8 cellular contexts compared by ENCODE assay signal in the genomic region with DNA sequence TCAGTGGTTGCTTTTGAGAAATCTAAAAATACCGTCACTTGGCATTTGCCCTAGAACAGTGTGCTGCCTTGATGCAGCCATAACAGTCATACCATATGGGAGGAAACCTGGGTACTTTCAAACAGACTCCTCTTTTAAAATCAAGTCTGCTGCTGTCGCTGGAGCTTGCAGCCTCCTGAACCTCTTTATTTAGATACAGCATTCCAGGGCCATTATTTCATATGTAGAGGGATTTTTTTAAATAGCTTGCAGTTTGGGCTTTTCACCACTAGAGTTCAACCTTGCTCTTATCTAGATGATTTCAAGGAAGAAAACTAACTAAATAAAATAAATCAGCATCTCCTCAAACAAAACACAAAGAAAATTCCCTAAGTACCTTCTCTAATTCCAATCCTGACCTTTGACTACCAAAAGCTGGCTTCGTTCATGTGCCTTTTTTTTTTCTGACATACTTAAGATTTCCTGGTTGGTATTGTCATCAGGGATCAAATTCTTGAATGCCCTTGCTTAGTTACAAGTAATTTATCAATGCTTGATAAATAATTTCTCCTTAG.
A peak's percentile ranks its signal among the peaks of the same experiment; 100 is the strongest.
DNase-seq lines count a peak whose midpoint lies in the region; ATAC-seq and TF ChIP-seq lines count a peak whose summit lies in the region.

No MANE protein-coding gene starts in this region.

- in situ Hi-C loops in G401 (cut with HindIII; ENCODE audit: low sequenced_read_pairs), result no loop called here

- peak; percentile 33 for DNase-seq in G401 (ENCODE audit: low spot score)
- DNase-seq in kidney glomerular epithelial cell (lab: John Stamatoyannopoulos, UW), result peak; percentile 68
- DNase-seq in T-helper 9 cell, result no peak
- no peak for DNase-seq in ecto neural progenitor cell (ENCODE audit: low spot score)
- no peak for DNase-seq in NOMO-1 treated with DMSO at 0.1 percent for 48 hours (lab: John Stamatoyannopoulos, UW; ENCODE audit: unreplicated experiment)

- H3K4me3 ChIP-seq in KMS-11 (IDR thresholded peaks at IDR 0.05; ENCODE audit: insufficient read depth, low read depth, low read length), result no peak overlapping the region

- no peak overlapping the region for H3K4me2 ChIP-seq in KMS-11

- TF ChIP-seq CTCF in KMS-11 (conservative IDR thresholded peaks at IDR 0.05; ENCODE audit: low read depth, low read length), result peak; percentile 76

- H3K27ac ChIP-seq in KMS-11 (no peak overlapping the region), angular gyrus (ENCODE audit: low read depth, low read length) (peak overlapping the region; percentile 59)

- H2AFZ ChIP-seq in KMS-11 (ENCODE audit: low read depth), result no peak overlapping the region

- H3K27me3 ChIP-seq in KMS-11 (ENCODE audit: insufficient read depth, low read depth), result no peaks in the 10 kb centered on the region

- no peak overlapping the region for H3K9ac ChIP-seq in KMS-11

- no peaks in the 10 kb centered on the region for H3K36me3 ChIP-seq in KMS-11 (ENCODE audit: insufficient read depth)

- ATAC-seq in GM18858 (IDR thresholded peaks at IDR 0.05; ENCODE audit: unreplicated experiment), result no peak

- no peaks in the 10 kb centered on the region for H3K79me2 ChIP-seq in KMS-11 (ENCODE audit: insufficient read depth, low read depth)

- H3K4me1 ChIP-seq in KMS-11 (ENCODE audit: low read depth, poor library complexity, severe bottlenecking), result no peaks in the 10 kb centered on the region

- H4K20me1 ChIP-seq in KMS-11 (ENCODE audit: insufficient read depth), result no peaks in the 10 kb centered on the region

Comparison
In these comparisons a context has a peak if more than half of its experiments do, and no peak if none do; other contexts are left out.
1. DNase-seq: peak in G401 (single experiment) and kidney glomerular epithelial cell (single experiment); none in T-helper 9 cell (single experiment), ecto neural progenitor cell (single experiment) and NOMO-1 treated with DMSO at 0.1 percent for 48 hours (single experiment).